Comparison of ENCODE assay signal across 8 cellular contexts in the genomic region with DNA sequence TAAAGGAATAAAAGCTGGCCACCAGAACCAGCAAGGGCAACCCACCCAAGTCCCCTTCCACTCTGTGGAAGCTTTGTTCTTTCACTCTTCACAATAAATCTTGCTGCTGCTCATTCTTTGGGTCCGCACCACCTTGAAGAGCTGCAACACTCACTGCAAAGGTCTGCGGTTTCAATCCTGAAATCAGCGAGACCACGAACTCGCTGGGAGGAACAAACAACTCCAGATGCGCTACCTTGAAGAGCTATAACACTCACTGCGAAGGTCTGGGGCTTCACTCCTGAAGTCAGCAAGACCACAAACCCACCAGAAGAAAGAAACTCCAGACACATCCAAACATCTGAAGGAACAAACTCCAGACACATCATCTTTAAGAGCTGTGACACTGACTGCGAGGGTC.
"Had no signal": no experiment of that assay in that cellular context is flagged by ENCODE, and none has a peak within 500 bp of the region (broad histone marks: within the 10 kb centered on the region; RNA-seq: fewer than 3 reads in every experiment).

No MANE protein-coding gene starts in this region.

- ATAC-seq: GM12878 had no signal

- H3K4me3 ChIP-seq: GM12878 had no signal

- DNase-seq: GDM1, GF-D8 had no signal

- FAIRE-seq: G401.6, GM12878, GM12891, GM12892, GM18507, GM19239 had no signal
